ENCODE assay signal across 1 cellular context in genomic region chr19:3398114-3398899, GRCh38.
A peak's percentile ranks its signal among the peaks of the same experiment; 100 is the strongest.
TF ChIP-seq lines count a peak whose summit lies in the region.

No MANE protein-coding gene starts in this region.

TF ChIP-seq in K562, 482 proteins besides CTCF, POLR2A, EP300 and RAD21 (continued from another document):
- TF ChIP-seq ZKSCAN8 (CRISPR knock-in tag; IDR thresholded peaks at IDR 0.05), result peak; percentile 99
- TF ChIP-seq ZNF444 (CRISPR knock-in tag; IDR thresholded peaks at IDR 0.05), result no peak
- TF ChIP-seq TRIM28 (IDR thresholded peaks at IDR 0.05), result no peak
- TF ChIP-seq CBX2 (IDR thresholded peaks at IDR 0.05; ENCODE audit: insufficient read depth, low read length, poor library complexity, severe bottlenecking), result no peak
- TF ChIP-seq JUNB (CRISPR knock-in tag; conservative IDR thresholded peaks at IDR 0.05), result no peak
- TF ChIP-seq, protein P1, sequence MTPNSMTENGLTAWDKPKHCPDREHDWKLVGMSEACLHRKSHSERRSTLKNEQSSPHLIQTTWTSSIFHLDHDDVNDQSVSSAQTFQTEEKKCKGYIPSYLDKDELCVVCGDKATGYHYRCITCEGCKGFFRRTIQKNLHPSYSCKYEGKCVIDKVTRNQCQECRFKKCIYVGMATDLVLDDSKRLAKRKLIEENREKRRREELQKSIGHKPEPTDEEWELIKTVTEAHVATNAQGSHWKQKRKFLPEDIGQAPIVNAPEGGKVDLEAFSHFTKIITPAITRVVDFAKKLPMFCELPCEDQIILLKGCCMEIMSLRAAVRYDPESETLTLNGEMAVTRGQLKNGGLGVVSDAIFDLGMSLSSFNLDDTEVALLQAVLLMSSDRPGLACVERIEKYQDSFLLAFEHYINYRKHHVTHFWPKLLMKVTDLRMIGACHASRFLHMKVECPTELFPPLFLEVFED (CRISPR knock-in tag; conservative IDR thresholded peaks at IDR 0.05), result no peak
- TF ChIP-seq ZNF778 (CRISPR knock-in tag; IDR thresholded peaks at IDR 0.05), result no peak
- TF ChIP-seq, protein P2, sequence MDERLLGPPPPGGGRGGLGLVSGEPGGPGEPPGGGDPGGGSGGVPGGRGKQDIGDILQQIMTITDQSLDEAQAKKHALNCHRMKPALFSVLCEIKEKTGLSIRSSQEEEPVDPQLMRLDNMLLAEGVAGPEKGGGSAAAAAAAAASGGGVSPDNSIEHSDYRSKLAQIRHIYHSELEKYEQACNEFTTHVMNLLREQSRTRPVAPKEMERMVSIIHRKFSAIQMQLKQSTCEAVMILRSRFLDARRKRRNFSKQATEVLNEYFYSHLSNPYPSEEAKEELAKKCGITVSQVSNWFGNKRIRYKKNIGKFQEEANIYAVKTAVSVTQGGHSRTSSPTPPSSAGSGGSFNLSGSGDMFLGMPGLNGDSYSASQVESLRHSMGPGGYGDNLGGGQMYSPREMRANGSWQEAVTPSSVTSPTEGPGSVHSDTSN (CRISPR knock-in tag; IDR thresholded peaks at IDR 0.05; ENCODE audit: low read depth), result no peak
- TF ChIP-seq, protein P2 (tag; conservative IDR thresholded peaks at IDR 0.05; ENCODE audit: low read depth), result no peak
- TF ChIP-seq, protein P3, sequence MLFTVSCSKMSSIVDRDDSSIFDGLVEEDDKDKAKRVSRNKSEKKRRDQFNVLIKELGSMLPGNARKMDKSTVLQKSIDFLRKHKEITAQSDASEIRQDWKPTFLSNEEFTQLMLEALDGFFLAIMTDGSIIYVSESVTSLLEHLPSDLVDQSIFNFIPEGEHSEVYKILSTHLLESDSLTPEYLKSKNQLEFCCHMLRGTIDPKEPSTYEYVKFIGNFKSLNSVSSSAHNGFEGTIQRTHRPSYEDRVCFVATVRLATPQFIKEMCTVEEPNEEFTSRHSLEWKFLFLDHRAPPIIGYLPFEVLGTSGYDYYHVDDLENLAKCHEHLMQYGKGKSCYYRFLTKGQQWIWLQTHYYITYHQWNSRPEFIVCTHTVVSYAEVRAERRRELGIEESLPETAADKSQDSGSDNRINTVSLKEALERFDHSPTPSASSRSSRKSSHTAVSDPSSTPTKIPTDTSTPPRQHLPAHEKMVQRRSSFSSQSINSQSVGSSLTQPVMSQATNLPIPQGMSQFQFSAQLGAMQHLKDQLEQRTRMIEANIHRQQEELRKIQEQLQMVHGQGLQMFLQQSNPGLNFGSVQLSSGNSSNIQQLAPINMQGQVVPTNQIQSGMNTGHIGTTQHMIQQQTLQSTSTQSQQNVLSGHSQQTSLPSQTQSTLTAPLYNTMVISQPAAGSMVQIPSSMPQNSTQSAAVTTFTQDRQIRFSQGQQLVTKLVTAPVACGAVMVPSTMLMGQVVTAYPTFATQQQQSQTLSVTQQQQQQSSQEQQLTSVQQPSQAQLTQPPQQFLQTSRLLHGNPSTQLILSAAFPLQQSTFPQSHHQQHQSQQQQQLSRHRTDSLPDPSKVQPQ (CRISPR knock-in tag; IDR thresholded peaks at IDR 0.05; ENCODE audit: borderline replicate concordance), result no peak
- TF ChIP-seq GABPA (tag; conservative IDR thresholded peaks at IDR 0.05; ENCODE audit: low read depth), result no peak
- TF ChIP-seq ZNF311 (CRISPR knock-in tag; IDR thresholded peaks at IDR 0.05), result no peak
- no peak for TF ChIP-seq CTCFL (IDR thresholded peaks at IDR 0.05; ENCODE audit: borderline replicate concordance, insufficient read depth, low read depth, low read length, poor library complexity, severe bottlenecking)
- TF ChIP-seq, protein P4, sequence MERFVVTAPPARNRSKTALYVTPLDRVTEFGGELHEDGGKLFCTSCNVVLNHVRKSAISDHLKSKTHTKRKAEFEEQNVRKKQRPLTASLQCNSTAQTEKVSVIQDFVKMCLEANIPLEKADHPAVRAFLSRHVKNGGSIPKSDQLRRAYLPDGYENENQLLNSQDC (CRISPR knock-in tag; IDR thresholded peaks at IDR 0.05), result no peak
- TF ChIP-seq ZNF830 (CRISPR knock-in tag; IDR thresholded peaks at IDR 0.05), result no peak
- no peak for TF ChIP-seq ZNF398 (CRISPR knock-in tag; IDR thresholded peaks at IDR 0.05)
- 0 out of 2 replicates have a peak, but pooled peaks have one; percentile 31 for TF ChIP-seq HDAC2 (IDR thresholded peaks at IDR 0.05)
- peak; percentile 98 for TF ChIP-seq BCOR (IDR thresholded peaks at IDR 0.05)
- TF ChIP-seq, protein P5, sequence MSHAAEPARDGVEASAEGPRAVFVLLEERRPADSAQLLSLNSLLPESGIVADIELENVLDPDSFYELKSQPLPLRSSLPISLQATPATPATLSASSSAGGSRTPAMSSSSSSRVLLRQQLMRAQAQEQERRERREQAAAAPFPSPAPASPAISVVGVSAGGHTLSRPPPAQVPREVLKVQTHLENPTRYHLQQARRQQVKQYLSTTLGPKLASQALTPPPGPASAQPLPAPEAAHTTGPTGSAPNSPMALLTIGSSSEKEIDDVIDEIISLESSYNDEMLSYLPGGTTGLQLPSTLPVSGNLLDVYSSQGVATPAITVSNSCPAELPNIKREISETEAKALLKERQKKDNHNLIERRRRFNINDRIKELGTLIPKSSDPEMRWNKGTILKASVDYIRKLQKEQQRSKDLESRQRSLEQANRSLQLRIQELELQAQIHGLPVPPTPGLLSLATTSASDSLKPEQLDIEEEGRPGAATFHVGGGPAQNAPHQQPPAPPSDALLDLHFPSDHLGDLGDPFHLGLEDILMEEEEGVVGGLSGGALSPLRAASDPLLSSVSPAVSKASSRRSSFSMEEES (CRISPR knock-in tag; IDR thresholded peaks at IDR 0.05), result no peak
- TF ChIP-seq ZNF23 (CRISPR knock-in tag; IDR thresholded peaks at IDR 0.05), result no peak
- TF ChIP-seq ZNF316 (IDR thresholded peaks at IDR 0.05), result no peak
- no peak for TF ChIP-seq SIN3A (IDR thresholded peaks at IDR 0.05; ENCODE audit: borderline replicate concordance in 2 of 2, control insufficient read depth in 1 of 2, low read depth in 2 of 2, low read length in 2 of 2)
- TF ChIP-seq ZNF232 (CRISPR knock-in tag; IDR thresholded peaks at IDR 0.05), result no peak
- TF ChIP-seq GABPB1 (CRISPR knock-in tag; IDR thresholded peaks at IDR 0.05), result no peak
- no peak for TF ChIP-seq ARHGAP35 (IDR thresholded peaks at IDR 0.05; ENCODE audit: partially characterized antibody)
- TF ChIP-seq RBM25 (IDR thresholded peaks at IDR 0.05; ENCODE audit: low read depth, low read length, severe bottlenecking), result peak; percentile 28
- TF ChIP-seq, protein P6, sequence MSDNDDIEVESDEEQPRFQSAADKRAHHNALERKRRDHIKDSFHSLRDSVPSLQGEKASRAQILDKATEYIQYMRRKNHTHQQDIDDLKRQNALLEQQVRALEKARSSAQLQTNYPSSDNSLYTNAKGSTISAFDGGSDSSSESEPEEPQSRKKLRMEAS (CRISPR knock-in tag; IDR thresholded peaks at IDR 0.05), result no peak
- no peak for TF ChIP-seq NCOA6 (IDR thresholded peaks at IDR 0.05)
- TF ChIP-seq CAMTA2 (CRISPR knock-in tag; conservative IDR thresholded peaks at IDR 0.05), result no peak
- TF ChIP-seq ZEB2 (IDR thresholded peaks at IDR 0.05), result no peak
- TF ChIP-seq, protein P7, sequence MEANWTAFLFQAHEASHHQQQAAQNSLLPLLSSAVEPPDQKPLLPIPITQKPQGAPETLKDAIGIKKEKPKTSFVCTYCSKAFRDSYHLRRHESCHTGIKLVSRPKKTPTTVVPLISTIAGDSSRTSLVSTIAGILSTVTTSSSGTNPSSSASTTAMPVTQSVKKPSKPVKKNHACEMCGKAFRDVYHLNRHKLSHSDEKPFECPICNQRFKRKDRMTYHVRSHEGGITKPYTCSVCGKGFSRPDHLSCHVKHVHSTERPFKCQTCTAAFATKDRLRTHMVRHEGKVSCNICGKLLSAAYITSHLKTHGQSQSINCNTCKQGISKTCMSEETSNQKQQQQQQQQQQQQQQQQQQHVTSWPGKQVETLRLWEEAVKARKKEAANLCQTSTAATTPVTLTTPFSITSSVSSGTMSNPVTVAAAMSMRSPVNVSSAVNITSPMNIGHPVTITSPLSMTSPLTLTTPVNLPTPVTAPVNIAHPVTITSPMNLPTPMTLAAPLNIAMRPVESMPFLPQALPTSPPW (CRISPR knock-in tag; IDR thresholded peaks at IDR 0.05), result no peak
- no peak for TF ChIP-seq XRCC3 (IDR thresholded peaks at IDR 0.05)
- TF ChIP-seq CHD4 (IDR thresholded peaks at IDR 0.05; ENCODE audit: insufficient read depth, insufficient replicate concordance, low read depth, low read length, poor library complexity, severe bottlenecking), result peak; percentile 35
- TF ChIP-seq RBBP5 (IDR thresholded peaks at IDR 0.05; ENCODE audit: borderline replicate concordance, insufficient read depth, low read length, poor library complexity, severe bottlenecking), result no peak
- no peak for TF ChIP-seq ZC3H8 (IDR thresholded peaks at IDR 0.05)
- peak; percentile 73 for TF ChIP-seq SMARCA5 (IDR thresholded peaks at IDR 0.05)
- TF ChIP-seq ZNF785 (CRISPR knock-in tag; IDR thresholded peaks at IDR 0.05), result no peak
- TF ChIP-seq, protein P8, sequence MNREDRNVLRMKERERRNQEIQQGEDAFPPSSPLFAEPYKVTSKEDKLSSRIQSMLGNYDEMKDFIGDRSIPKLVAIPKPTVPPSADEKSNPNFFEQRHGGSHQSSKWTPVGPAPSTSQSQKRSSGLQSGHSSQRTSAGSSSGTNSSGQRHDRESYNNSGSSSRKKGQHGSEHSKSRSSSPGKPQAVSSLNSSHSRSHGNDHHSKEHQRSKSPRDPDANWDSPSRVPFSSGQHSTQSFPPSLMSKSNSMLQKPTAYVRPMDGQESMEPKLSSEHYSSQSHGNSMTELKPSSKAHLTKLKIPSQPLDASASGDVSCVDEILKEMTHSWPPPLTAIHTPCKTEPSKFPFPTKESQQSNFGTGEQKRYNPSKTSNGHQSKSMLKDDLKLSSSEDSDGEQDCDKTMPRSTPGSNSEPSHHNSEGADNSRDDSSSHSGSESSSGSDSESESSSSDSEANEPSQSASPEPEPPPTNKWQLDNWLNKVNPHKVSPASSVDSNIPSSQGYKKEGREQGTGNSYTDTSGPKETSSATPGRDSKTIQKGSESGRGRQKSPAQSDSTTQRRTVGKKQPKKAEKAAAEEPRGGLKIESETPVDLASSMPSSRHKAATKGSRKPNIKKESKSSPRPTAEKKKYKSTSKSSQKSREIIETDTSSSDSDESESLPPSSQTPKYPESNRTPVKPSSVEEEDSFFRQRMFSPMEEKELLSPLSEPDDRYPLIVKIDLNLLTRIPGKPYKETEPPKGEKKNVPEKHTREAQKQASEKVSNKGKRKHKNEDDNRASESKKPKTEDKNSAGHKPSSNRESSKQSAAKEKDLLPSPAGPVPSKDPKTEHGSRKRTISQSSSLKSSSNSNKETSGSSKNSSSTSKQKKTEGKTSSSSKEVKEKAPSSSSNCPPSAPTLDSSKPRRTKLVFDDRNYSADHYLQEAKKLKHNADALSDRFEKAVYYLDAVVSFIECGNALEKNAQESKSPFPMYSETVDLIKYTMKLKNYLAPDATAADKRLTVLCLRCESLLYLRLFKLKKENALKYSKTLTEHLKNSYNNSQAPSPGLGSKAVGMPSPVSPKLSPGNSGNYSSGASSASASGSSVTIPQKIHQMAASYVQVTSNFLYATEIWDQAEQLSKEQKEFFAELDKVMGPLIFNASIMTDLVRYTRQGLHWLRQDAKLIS (CRISPR knock-in tag; IDR thresholded peaks at IDR 0.05), result no peak
- no peak for TF ChIP-seq ETV1 (tag; conservative IDR thresholded peaks at IDR 0.05; ENCODE audit: low read depth)
